ENCODE assay signal across 8 cellular contexts in genomic region chr5:140113699-140114263, GRCh38. TPM values are rescaled to one million over a fixed set of nuclear protein-coding genes. Genes with fewer than 3 reads are reported as not detected.
DNase-seq lines count a peak whose midpoint lies in the region; ATAC-seq and FAIRE-seq lines count a peak whose summit lies in the region.

PURA (plus strand) TSS chr5:140114109; CDS start chr5:140114182, 73 bp downstream.

- no peak for FAIRE-seq in urothelium cell line (lab: Jason Lieb, UNC)

- intact Hi-C loops in T-helper 1 cell treated with Interleukin-12 subunit alpha and Interleukin-12 subunit beta and Interleukin-4 antibody, amounts not matched to agents 30 ng/mL and 1 ng/mL, for 36 hours (cut with micrococcal nuclease) = loop anchor here (1.0 to 10.0 kb wide), 6 partner anchors 44 to 1571 kb away; partner anchors contain the start of genes CYSTM1, ETF1 and TAF7
- intact Hi-C loops in left ventricle myocardium superior (cut with micrococcal nuclease) = no loop called here

- ATAC-seq in GM18498 (IDR thresholded peaks at IDR 0.05; ENCODE audit: unreplicated experiment) = peak; percentile 95
- ATAC-seq in HG02884 (IDR thresholded peaks at IDR 0.05; ENCODE audit: unreplicated experiment) = peak; percentile 76
- ATAC-seq in left ventricle myocardium superior = peak; percentile 95

- DNase-seq in NCI-H146 (lab: John Stamatoyannopoulos, UW) (peak; percentile 86), amniotic stem cell (lab: John Stamatoyannopoulos, UW) (peak; percentile 90), left ventricle myocardium superior (peak; percentile 97), pulmonary artery endothelial cell (ENCODE audit: low read depth, low spot score) (peak; percentile 75), urothelium cell line (ENCODE audit: low spot score) (peak; percentile 92)

RNA-seq across cellular contexts. Expression of gene PURA, which starts in this region (rescaled TPM):
- total RNA-seq in T-helper 1 cell treated with Interleukin-12 subunit alpha and Interleukin-12 subunit beta and Interleukin-4 antibody, amounts not matched to agents 30 ng/mL and 1 ng/mL, for 36 hours = 12.0 and 14.4 TPM in 2 replicates
- total RNA-seq in left ventricle myocardium superior (24.6 TPM), pulmonary artery endothelial cell (7.0 and 9.8 TPM in 2 replicates)

Comparison
In these comparisons a context has a peak if more than half of its experiments do, and no peak if none do; other contexts are left out.
1. Peak in every context shown above with its lines: DNase-seq and ATAC-seq.